Comparison of ENCODE assay signal across 10 cellular contexts in genomic region chr1:156262461-156263287, GRCh38. TPM values are rescaled to one million over a fixed set of nuclear protein-coding genes. Genes with fewer than 3 reads are reported as not detected.
DNase-seq lines count a peak whose midpoint lies in the region; ATAC-seq, FAIRE-seq and TF ChIP-seq lines count a peak whose summit lies in the region.
"Had no signal": no experiment of that assay in that cellular context is flagged by ENCODE, and none has a peak within 500 bp of the region (broad histone marks: within the 10 kb centered on the region; RNA-seq: fewer than 3 reads in every experiment).

No MANE protein-coding gene starts in this region.

- peaks cover 18% of the 10 kb centered on the region for H3K4me1 ChIP-seq in ACC112 (ENCODE audit: control insufficient read depth, insufficient read depth, low read length, unreplicated experiment)

- no peak overlapping the region for H2AFZ ChIP-seq in ACC112 (ENCODE audit: low read length, unreplicated experiment)

- peaks cover 4% of the 10 kb centered on the region for H3K4me1 Mint-ChIP-seq in activated T-helper 17 cell treated with anti-CD3 and anti-CD28 coated beads, Interleukin-2, amount 50 U/mL, for 72 hours
- peaks cover 11% of the 10 kb centered on the region for H3K4me1 Mint-ChIP-seq in T-helper 17 cell
- peaks cover 11% of the 10 kb centered on the region for H3K4me1 Mint-ChIP-seq in activated CD4-positive, alpha-beta T cell treated with anti-CD3 and anti-CD28 coated beads, Interleukin-2, amount 10 ng/mL, durations not matched to agents 24 days and 14 days

- H3K9me3 Mint-ChIP-seq in activated T-helper 17 cell treated with anti-CD3 and anti-CD28 coated beads, Interleukin-2, amount 50 U/mL, for 72 hours, result no peaks in the 10 kb centered on the region
- no peaks in the 10 kb centered on the region for H3K9me3 Mint-ChIP-seq in activated CD4-positive, alpha-beta T cell treated with anti-CD3 and anti-CD28 coated beads, Interleukin-2, amount 10 ng/mL, durations not matched to agents 24 days and 14 days

- no peaks in the 10 kb centered on the region for H3K9me3 ChIP-seq in T-helper 17 cell (ENCODE audit: control insufficient read depth, low read length, poor library complexity, severe bottlenecking)

- FAIRE-seq in H54 (lab: Jason Lieb, UNC), result no peak

- H3K27ac ChIP-seq in ACC112 (ENCODE audit: low read depth, low read length), result peak overlapping the region; percentile 85

- H3K79me2 ChIP-seq in ACC112 (ENCODE audit: control insufficient read depth, insufficient read depth, low read length, unreplicated experiment), result peaks cover 2% of the 10 kb centered on the region

- peak; percentile 93 for ATAC-seq in activated T-helper 17 cell treated with anti-CD3 and anti-CD28 coated beads, Interleukin-2, amount 50 U/mL, for 72 hours (replicated peaks)
- ATAC-seq in T-helper 17 cell (no peak), HG03280 (IDR thresholded peaks at IDR 0.05; ENCODE audit: unreplicated experiment) (no peak)

- H3K36me3 Mint-ChIP-seq in activated T-helper 17 cell treated with anti-CD3 and anti-CD28 coated beads, Interleukin-2, amount 50 U/mL, for 72 hours (ENCODE audit: low read depth), result peaks cover 100% of the 10 kb centered on the region
- H3K36me3 Mint-ChIP-seq in T-helper 17 cell (ENCODE audit: low read depth), result peaks cover 25% of the 10 kb centered on the region
- peaks cover 72% of the 10 kb centered on the region for H3K36me3 Mint-ChIP-seq in activated CD4-positive, alpha-beta T cell treated with anti-CD3 and anti-CD28 coated beads, Interleukin-2, amount 10 ng/mL, durations not matched to agents 24 days and 14 days (ENCODE audit: low read depth)

- DNase-seq in H54 (ENCODE audit: insufficient read length, low spot score) (peak; percentile 89), fibroblast of the conjunctiva (ENCODE audit: low read depth) (peak; percentile 63), T-helper 17 cell (no peak), anterior cingulate cortex (lab: John Stamatoyannopoulos, UW) (no peak)
- no peak for DNase-seq in activated CD4-positive, alpha-beta T cell treated with anti-CD3 and anti-CD28 coated beads, Interleukin-2, amount 10 ng/mL, durations not matched to agents 24 days and 14 days
- DNase-seq: activated CD8-positive, alpha-beta memory T cell treated with anti-CD3 and anti-CD28 coated beads, Interleukin-2, amount 50 U/mL, for 48 hours; NCI-H748 treated with DMSO at 0.1 percent for 48 hours had no signal

- H3K27me3 ChIP-seq in ACC112 (ENCODE audit: insufficient read depth, low read length), result no peaks in the 10 kb centered on the region

- 0 out of 2 replicates have a peak, but pooled peaks have one; percentile 10 for TF ChIP-seq POLR2A in H54 (IDR thresholded peaks at IDR 0.05; ENCODE audit: low read depth, low read length)

- no peak overlapping the region for H3K4me3 Mint-ChIP-seq in activated T-helper 17 cell treated with anti-CD3 and anti-CD28 coated beads, Interleukin-2, amount 50 U/mL, for 72 hours
- no peak overlapping the region for H3K4me3 Mint-ChIP-seq in T-helper 17 cell
- no peak overlapping the region for H3K4me3 Mint-ChIP-seq in activated CD4-positive, alpha-beta T cell treated with anti-CD3 and anti-CD28 coated beads, Interleukin-2, amount 10 ng/mL, durations not matched to agents 24 days and 14 days

- no peaks in the 10 kb centered on the region for H3K27me3 Mint-ChIP-seq in activated T-helper 17 cell treated with anti-CD3 and anti-CD28 coated beads, Interleukin-2, amount 50 U/mL, for 72 hours
- no peaks in the 10 kb centered on the region for H3K27me3 Mint-ChIP-seq in T-helper 17 cell
- no peaks in the 10 kb centered on the region for H3K27me3 Mint-ChIP-seq in activated CD4-positive, alpha-beta T cell treated with anti-CD3 and anti-CD28 coated beads, Interleukin-2, amount 10 ng/mL, durations not matched to agents 24 days and 14 days

- intact Hi-C loops in activated CD4-positive, alpha-beta T cell treated with anti-CD3 and anti-CD28 coated beads, Interleukin-2, amount 10 ng/mL, durations not matched to agents 24 days and 14 days (cut with micrococcal nuclease), result no loop called here

- no peak overlapping the region for H3K4me3 ChIP-seq in ACC112 (ENCODE audit: low read depth, low read length)

- peaks cover 51% of the 10 kb centered on the region for H3K36me3 ChIP-seq in ACC112 (ENCODE audit: insufficient read depth, low read length)

- peak overlapping the region; percentile 14 for H3K27ac Mint-ChIP-seq in activated T-helper 17 cell treated with anti-CD3 and anti-CD28 coated beads, Interleukin-2, amount 50 U/mL, for 72 hours
- H3K27ac Mint-ChIP-seq in T-helper 17 cell, result no peak overlapping the region
- H3K27ac Mint-ChIP-seq in activated CD4-positive, alpha-beta T cell treated with anti-CD3 and anti-CD28 coated beads, Interleukin-2, amount 10 ng/mL, durations not matched to agents 24 days and 14 days, result no peak overlapping the region

RNA-seq across cellular contexts. Expression of gene PAQR6, which starts 14.8 kb away (rescaled TPM):
- total RNA-seq in activated T-helper 17 cell treated with anti-CD3 and anti-CD28 coated beads, Interleukin-2, amount 50 U/mL, for 72 hours, result 10 to 100 TPM in 1 of 2 donors, 1 to 10 TPM in 1; 8.0 to 10.9 TPM
- 1 to 10 TPM; 2.8 to 3.1 TPM for total RNA-seq in T-helper 17 cell
- total RNA-seq in activated CD4-positive, alpha-beta T cell treated with anti-CD3 and anti-CD28 coated beads, Interleukin-2, amount 10 ng/mL, durations not matched to agents 24 days and 14 days, result 4.2 and 4.6 TPM in 2 replicates

RNA-seq across cellular contexts. Expression of gene SMG5, which starts 20.0 kb away (rescaled TPM):
- 10 to 100 TPM; 75.7 to 93.7 TPM for total RNA-seq in activated T-helper 17 cell treated with anti-CD3 and anti-CD28 coated beads, Interleukin-2, amount 50 U/mL, for 72 hours
- 10 to 100 TPM; 59.0 to 79.2 TPM for total RNA-seq in T-helper 17 cell
- total RNA-seq in activated CD4-positive, alpha-beta T cell treated with anti-CD3 and anti-CD28 coated beads, Interleukin-2, amount 10 ng/mL, durations not matched to agents 24 days and 14 days, result 93.8 and 95.8 TPM in 2 replicates

RNA-seq across cellular contexts. Expression of gene BGLAP, which starts 20.7 kb away (rescaled TPM):
- total RNA-seq in activated T-helper 17 cell treated with anti-CD3 and anti-CD28 coated beads, Interleukin-2, amount 50 U/mL, for 72 hours, result 1 to 10 TPM; 3.2 to 6.8 TPM
- total RNA-seq in T-helper 17 cell, result 1 to 10 TPM; 1.1 to 3.7 TPM
- total RNA-seq in activated CD4-positive, alpha-beta T cell treated with anti-CD3 and anti-CD28 coated beads, Interleukin-2, amount 10 ng/mL, durations not matched to agents 24 days and 14 days, result 1.9 and 2.3 TPM in 2 replicates

RNA-seq across cellular contexts. Expression of gene TMEM79, which starts 21.5 kb away (rescaled TPM):
- 10 to 100 TPM; 13.7 to 14.5 TPM for total RNA-seq in activated T-helper 17 cell treated with anti-CD3 and anti-CD28 coated beads, Interleukin-2, amount 50 U/mL, for 72 hours
- 1 to 10 TPM; 3.2 to 3.5 TPM for total RNA-seq in T-helper 17 cell
- total RNA-seq in activated CD4-positive, alpha-beta T cell treated with anti-CD3 and anti-CD28 coated beads, Interleukin-2, amount 10 ng/mL, durations not matched to agents 24 days and 14 days, result 8.6 and 9.3 TPM in 2 replicates

RNA-seq across cellular contexts. Expression of gene GLMP, which starts 32.8 kb away (rescaled TPM):
- 10 to 100 TPM; 18.3 to 19.1 TPM for total RNA-seq in activated T-helper 17 cell treated with anti-CD3 and anti-CD28 coated beads, Interleukin-2, amount 50 U/mL, for 72 hours
- 10 to 100 TPM; 21.2 to 25.0 TPM for total RNA-seq in T-helper 17 cell
- 15.7 and 16.9 TPM in 2 replicates for total RNA-seq in activated CD4-positive, alpha-beta T cell treated with anti-CD3 and anti-CD28 coated beads, Interleukin-2, amount 10 ng/mL, durations not matched to agents 24 days and 14 days

Comparison
In these comparisons a context has a peak if more than half of its experiments do, and no peak if none do; other contexts are left out.
1. DNase-seq: peak in H54 (single experiment) and fibroblast of the conjunctiva (single experiment); none in T-helper 17 cell (0 of 3), activated CD4-positive, alpha-beta T cell treated with anti-CD3 and anti-CD28 coated beads, Interleukin-2, amount 10 ng/mL, durations not matched to agents 24 days and 14 days (single experiment) and anterior cingulate cortex (0 of 58).